Comparison of ENCODE assay signal across 29 cellular contexts in genomic region chr16:9070295-9070694, GRCh38.
"Had no signal": no experiment of that assay in that cellular context is flagged by ENCODE, and none has a peak within 500 bp of the region (broad histone marks: within the 10 kb centered on the region; RNA-seq: fewer than 3 reads in every experiment).

No MANE protein-coding gene starts in this region.

- H3K9ac ChIP-seq: parathyroid adenoma had no signal

- DNase-seq: activated B cell treated with CpG ODN at 0.5 μM for 24 hours; activated CD8-positive, alpha-beta memory T cell treated with anti-CD3 and anti-CD28 coated beads for 24 hours; activated effector memory CD4-positive, alpha-beta T cell treated with anti-CD3 and anti-CD28 coated beads, Interleukin-2, amount 50 U/mL, for 16 hours; activated naive CD4-positive, alpha-beta T cell treated with anti-CD3 and anti-CD28 coated beads, Interleukin-2, amount 10 ng/mL, durations not matched to agents 7 days and 5 days; amniotic stem cell; caudate nucleus; cortex of kidney; effector memory CD8-positive, alpha-beta T cell; foreskin fibroblast; head of caudate nucleus; hippocampal formation; immature natural killer cell; left lung; lower lobe of right lung; mesenchymal stem cell; naive thymus-derived CD8-positive, alpha-beta T cell; occipital lobe; psoas muscle; sigmoid colon; small intestine; stimulated activated CD4-positive, alpha-beta T cell treated with anti-CD3 and anti-CD28 coated beads, Interleukin-1b, Interleukin-23, amount 100 ng/mL, for 48 hours; stimulated activated naive B cell treated with anti-CD40 and anti-IgM and Interleukin-4, amounts not matched to agents 10 μg/mL and 1 μg/mL and 100 μg/mL, for 72 hours; tibial artery had no signal

- H3K27ac Mint-ChIP-seq: activated B cell treated with CpG ODN at 0.5 μM for 24 hours; activated naive CD4-positive, alpha-beta T cell treated with anti-CD3 and anti-CD28 coated beads, Interleukin-2, amount 10 ng/mL, durations not matched to agents 7 days and 5 days; activated T-helper 1 cell treated with anti-CD3 and anti-CD28 coated beads, Interleukin-12 subunit alpha, Interleukin-12 subunit beta, Interleukin-2, Interleukin-4 antibody, amounts not matched to agents 30 ng/mL and 10 ng/mL and 1 ng/mL, durations not matched to agents 14 hours and 24 hours and 36 hours; effector memory CD8-positive, alpha-beta T cell; immature natural killer cell; stimulated activated naive B cell treated with anti-CD40 and anti-IgM and Interleukin-4, amounts not matched to agents 10 μg/mL and 1 μg/mL and 100 μg/mL, for 72 hours; T-helper 2 cell treated with Interferon-gamma antibody and Interleukin-4, amounts not matched to agents 5 μg/mL and 100 μg/mL, for 36 hours had no signal

- H3K79me2 ChIP-seq: parathyroid adenoma had no signal

- H3K27me3 Mint-ChIP-seq: activated B cell treated with CpG ODN at 0.5 μM for 24 hours; activated naive CD4-positive, alpha-beta T cell treated with anti-CD3 and anti-CD28 coated beads, Interleukin-2, amount 10 ng/mL, durations not matched to agents 7 days and 5 days; naive thymus-derived CD8-positive, alpha-beta T cell; stimulated activated naive B cell treated with anti-CD40 and anti-IgM and Interleukin-4, amounts not matched to agents 10 μg/mL and 1 μg/mL and 100 μg/mL, for 72 hours had no signal

- H3K27ac ChIP-seq: left lung, lower lobe of right lung, parathyroid adenoma, psoas muscle, sigmoid colon, suprapubic skin, tibial artery had no signal

- H3K9me3 Mint-ChIP-seq: activated B cell treated with CpG ODN at 0.5 μM for 24 hours; effector memory CD8-positive, alpha-beta T cell; immature natural killer cell; neural crest cell had no signal

- H3K27me3 ChIP-seq: left lung, sigmoid colon, suprapubic skin had no signal

- H2AFZ ChIP-seq: parathyroid adenoma had no signal

- H3K4me3 ChIP-seq: left lung, lower lobe of right lung, psoas muscle, sigmoid colon, suprapubic skin, tibial artery had no signal

- H3K36me3 Mint-ChIP-seq: stimulated activated naive B cell treated with anti-CD40 and anti-IgM and Interleukin-4, amounts not matched to agents 10 μg/mL and 1 μg/mL and 100 μg/mL, for 72 hours had no signal

- H3K36me3 ChIP-seq: left lung, lower lobe of right lung, sigmoid colon, suprapubic skin, tibial artery had no signal

- H3K4me1 ChIP-seq: lower lobe of right lung, parathyroid adenoma, psoas muscle, sigmoid colon, suprapubic skin, tibial artery had no signal

- ATAC-seq: effector memory CD8-positive, alpha-beta T cell; esophagus mucosa; left lung; lower lobe of right lung; naive thymus-derived CD8-positive, alpha-beta T cell; psoas muscle; stimulated activated naive B cell treated with anti-CD40 and anti-IgM and Interleukin-4, amounts not matched to agents 10 μg/mL and 1 μg/mL and 100 μg/mL, for 72 hours had no signal

- H3K9me3 ChIP-seq: left lung, psoas muscle, sigmoid colon, suprapubic skin, tibial artery had no signal

- H3K4me3 Mint-ChIP-seq: activated B cell treated with CpG ODN at 0.5 μM for 24 hours; activated naive CD4-positive, alpha-beta T cell treated with anti-CD3 and anti-CD28 coated beads, Interleukin-2, amount 10 ng/mL, durations not matched to agents 7 days and 5 days; activated T-helper 1 cell treated with anti-CD3 and anti-CD28 coated beads, Interleukin-12 subunit alpha, Interleukin-12 subunit beta, Interleukin-2, Interleukin-4 antibody, amounts not matched to agents 30 ng/mL and 10 ng/mL and 1 ng/mL, durations not matched to agents 14 hours and 24 hours and 36 hours; effector memory CD8-positive, alpha-beta T cell; immature natural killer cell; naive thymus-derived CD8-positive, alpha-beta T cell; neural crest cell; stimulated activated naive B cell treated with anti-CD40 and anti-IgM and Interleukin-4, amounts not matched to agents 10 μg/mL and 1 μg/mL and 100 μg/mL, for 72 hours; T-helper 2 cell treated with Interferon-gamma antibody and Interleukin-4, amounts not matched to agents 5 μg/mL and 100 μg/mL, for 36 hours had no signal

- FAIRE-seq: small intestine had no signal
